12 cellular contexts compared by ENCODE assay signal in genomic region chr12:48794870-48795269, GRCh38. TPM values are rescaled to one million over a fixed set of nuclear protein-coding genes. Genes with fewer than 3 reads are reported as not detected.
A peak's percentile ranks its signal among the peaks of the same experiment; 100 is the strongest.
DNase-seq lines count a peak whose midpoint lies in the region; ATAC-seq and TF ChIP-seq lines count a peak whose summit lies in the region.
"Had no signal": no experiment of that assay in that cellular context is flagged by ENCODE, and none has a peak within 500 bp of the region (broad histone marks: within the 10 kb centered on the region; RNA-seq: fewer than 3 reads in every experiment).

No MANE protein-coding gene starts in this region.

- no peaks in the 10 kb centered on the region for H3K9me3 Mint-ChIP-seq in HFFc6
- H3K9me3 Mint-ChIP-seq: GM23338, neural crest cell had no signal

- no peaks in the 10 kb centered on the region for H3K27me3 Mint-ChIP-seq in HFFc6 (ENCODE audit: insufficient read depth)

- H3K4me1 ChIP-seq in foreskin keratinocyte: peaks cover 9% of the 10 kb centered on the region

- no peaks in the 10 kb centered on the region for H3K27me3 ChIP-seq in foreskin keratinocyte
- H3K27me3 ChIP-seq: testis had no signal

- H3K27ac ChIP-seq in foreskin keratinocyte: no peak overlapping the region
- H3K27ac ChIP-seq: testis had no signal

- DNase-seq in HFFc6 (peak; percentile 87), RPMI7951 (ENCODE audit: low read depth) (peak; percentile 85), foreskin keratinocyte (peak; percentile 90 to 97), retina (peak; percentile 33), left cardiac atrium (no peak)
- DNase-seq in stimulated activated naive CD4-positive, alpha-beta T cell treated with Interleukin-2 at 50 U/mL for 16 hours (lab: John Stamatoyannopoulos, UW): no peak
- DNase-seq in activated T-cell treated with anti-CD3 and anti-CD28 coated beads, Interleukin-2, amount 50 U/mL, for 48 hours: no peak
- DNase-seq: activated naive CD4-positive, alpha-beta T cell treated with Interleukin-2 at 50 U/mL for 16 hours; SHP77; testis had no signal

- H3K4me1 Mint-ChIP-seq in HFFc6 (ENCODE audit: low read depth): peaks cover 26% of the 10 kb centered on the region

- ATAC-seq in foreskin keratinocyte: peak; percentile 89
- ATAC-seq in left cardiac atrium: no peak

- H3K27ac Mint-ChIP-seq in HFFc6: peak overlapping the region; percentile 72
- H3K27ac Mint-ChIP-seq: GM23338 had no signal

- H3K4me3 Mint-ChIP-seq in HFFc6: peak overlapping the region; percentile 46
- H3K4me3 Mint-ChIP-seq: GM23338 had no signal

- H3K36me3 Mint-ChIP-seq in HFFc6 (ENCODE audit: low read depth): no peaks in the 10 kb centered on the region

- intact Hi-C loops in left cardiac atrium (cut with DNase I): no loop called here

- no peak for TF ChIP-seq CTCF in HFFc6 (IDR thresholded peaks at IDR 0.05)
- TF ChIP-seq CTCF in foreskin keratinocyte (conservative IDR thresholded peaks at IDR 0.05): no peak

RNA-seq across cellular contexts. Expression of gene ADCY6, which starts 6.0 kb away (rescaled TPM):
- total RNA-seq in HFFc6 (2021; fragmentation: NEBNext Ultra II Directional; extraction: Animal tissue kit (Norgen Biotek cat#: 25700)): 10 to 100 TPM; 20.3 to 31.6 (median 22.4) TPM
- total RNA-seq in RPMI7951 (2014; rRNA removed; shearing (Covaris generic)): 10.3 and 10.8 TPM in 2 replicates
- 10.3 and 12.5 TPM in 2 replicates for total RNA-seq in foreskin keratinocyte
- polyA plus RNA-seq in foreskin keratinocyte: 6.4 TPM in 2 replicates
- 100 to 1,000 TPM in 1 of 2 donors, 10 to 100 TPM in 1; 51.5 to 113 TPM for total RNA-seq in left cardiac atrium

RNA-seq across cellular contexts. Expression of gene CACNB3, which starts 23.4 kb away (rescaled TPM):
- total RNA-seq in HFFc6 (2021; fragmentation: NEBNext Ultra II Directional; extraction: Animal tissue kit (Norgen Biotek cat#: 25700)): 10 to 100 TPM; 32.3 to 44.4 (median 38.4) TPM
- 10.5 and 11.2 TPM in 2 replicates for total RNA-seq in RPMI7951 (2014; rRNA removed; shearing (Covaris generic))
- total RNA-seq in foreskin keratinocyte: 26.7 and 29.8 TPM in 2 replicates
- 22.1 and 26.3 TPM in 2 replicates for polyA plus RNA-seq in foreskin keratinocyte
- 1 to 10 TPM; 8.8 to 9.5 TPM for total RNA-seq in left cardiac atrium

RNA-seq across cellular contexts. Expression of gene DDX23, which starts 57.1 kb away (rescaled TPM):
- 10 to 100 TPM; 57.4 to 84.1 (median 69.8) TPM for total RNA-seq in HFFc6 (2021; fragmentation: NEBNext Ultra II Directional; extraction: Animal tissue kit (Norgen Biotek cat#: 25700))
- total RNA-seq in RPMI7951 (2014; rRNA removed; shearing (Covaris generic)): 55.7 and 59.1 TPM in 2 replicates
- total RNA-seq in foreskin keratinocyte (75.8 and 81.9 TPM in 2 replicates), left cardiac atrium (10 to 100 TPM; 34.7 to 37.5 TPM)
- polyA plus RNA-seq in foreskin keratinocyte: 43.2 and 49.7 TPM in 2 replicates

Comparison
In these comparisons a context has a peak if more than half of its experiments do, and no peak if none do; other contexts are left out.
1. DNase-seq: peak in HFFc6 (single experiment), RPMI7951 (single experiment), foreskin keratinocyte (2 of 2) and retina (single experiment); none in stimulated activated naive CD4-positive, alpha-beta T cell treated with Interleukin-2 at 50 U/mL for 16 hours (single experiment), activated T-cell treated with anti-CD3 and anti-CD28 coated beads, Interleukin-2, amount 50 U/mL, for 48 hours (0 of 2) and left cardiac atrium (single experiment).